11 cellular contexts compared by ENCODE assay signal in genomic region chr17:73952136-73952497, GRCh38.
DNase-seq lines count a peak whose midpoint lies in the region; ATAC-seq and TF ChIP-seq lines count a peak whose summit lies in the region.
"Had no signal": no experiment of that assay in that cellular context is flagged by ENCODE, and none has a peak within 500 bp of the region (broad histone marks: within the 10 kb centered on the region; RNA-seq: fewer than 3 reads in every experiment).

No MANE protein-coding gene starts in this region.

- no peak for ATAC-seq in activated CD4-positive, CD25-positive, alpha-beta regulatory T cell treated with anti-CD3 and anti-CD28 coated beads, Interleukin-2, amount 50 U/mL, for 24 hours
- ATAC-seq in stimulated activated naive CD8-positive, alpha-beta T cell treated with anti-CD3 and anti-CD28 coated beads, Interleukin-15, amount 100 ng/mL, for 72 hours, result no peak
- no peak for ATAC-seq in activated CD8-positive, alpha-beta memory T cell treated with anti-CD3 and anti-CD28 coated beads, Interleukin-2, amount 10 ng/mL, durations not matched to agents 7 days and 5 days

- H3K4me1 Mint-ChIP-seq in activated naive CD8-positive, alpha-beta T cell (ENCODE audit: low read depth), result peaks cover 3% of the 10 kb centered on the region
- H3K4me1 Mint-ChIP-seq in activated naive CD8-positive, alpha-beta T cell treated with anti-CD3 and anti-CD28 coated beads for 36 hours, result no peaks in the 10 kb centered on the region
- H3K4me1 Mint-ChIP-seq in brain, result peaks cover 35% of the 10 kb centered on the region
- no peaks in the 10 kb centered on the region for H3K4me1 Mint-ChIP-seq in stimulated activated naive CD8-positive, alpha-beta T cell treated with anti-CD3 and anti-CD28 coated beads, Interleukin-15, amount 100 ng/mL, for 72 hours
- H3K4me1 Mint-ChIP-seq in activated CD8-positive, alpha-beta memory T cell treated with anti-CD3 and anti-CD28 coated beads, Interleukin-2, amount 10 ng/mL, durations not matched to agents 7 days and 5 days, result no peaks in the 10 kb centered on the region

- H3K27ac Mint-ChIP-seq in activated naive CD8-positive, alpha-beta T cell, result no peak overlapping the region
- no peak overlapping the region for H3K27ac Mint-ChIP-seq in activated naive CD8-positive, alpha-beta T cell treated with anti-CD3 and anti-CD28 coated beads for 36 hours
- peak overlapping the region; percentile 89 to 96 (median 91) for H3K27ac Mint-ChIP-seq in brain
- no peak overlapping the region for H3K27ac Mint-ChIP-seq in stimulated activated naive CD8-positive, alpha-beta T cell treated with anti-CD3 and anti-CD28 coated beads, Interleukin-15, amount 100 ng/mL, for 72 hours
- no peak overlapping the region for H3K27ac Mint-ChIP-seq in activated CD8-positive, alpha-beta memory T cell treated with anti-CD3 and anti-CD28 coated beads, Interleukin-2, amount 10 ng/mL, durations not matched to agents 7 days and 5 days
- H3K27ac Mint-ChIP-seq: activated CD8-positive, alpha-beta T cell treated with anti-CD3 and anti-CD28 coated beads, Interleukin-2, amount 10 ng/mL, durations not matched to agents 7 days and 5 days had no signal

- H3K4me3 ChIP-seq in testis, result peak overlapping the region; percentile 39 to 56
- H3K4me3 ChIP-seq: SJSA1 had no signal

- TF ChIP-seq POLR2A in testis (IDR thresholded peaks at IDR 0.05), result no peak

- WGBS in testis, 2 donors, result 11 to 13% methylated on average over 15 to 21 of the region's 22 CpGs

- no peaks in the 10 kb centered on the region for H3K9me3 ChIP-seq in testis
- H3K9me3 ChIP-seq: SJSA1 had no signal

- peaks cover 12% of the 10 kb centered on the region for H3K4me1 ChIP-seq in testis
- H3K4me1 ChIP-seq: SJSA1 had no signal

- no peaks in the 10 kb centered on the region for H3K9me3 Mint-ChIP-seq in activated naive CD8-positive, alpha-beta T cell (ENCODE audit: low read depth)
- H3K9me3 Mint-ChIP-seq in activated naive CD8-positive, alpha-beta T cell treated with anti-CD3 and anti-CD28 coated beads for 36 hours, result no peaks in the 10 kb centered on the region
- peaks cover 3 to 11% (median 6%) of the 10 kb centered on the region in 5 experiments for H3K9me3 Mint-ChIP-seq in brain
- H3K9me3 Mint-ChIP-seq in stimulated activated naive CD8-positive, alpha-beta T cell treated with anti-CD3 and anti-CD28 coated beads, Interleukin-15, amount 100 ng/mL, for 72 hours, result no peaks in the 10 kb centered on the region
- no peaks in the 10 kb centered on the region for H3K9me3 Mint-ChIP-seq in activated CD8-positive, alpha-beta memory T cell treated with anti-CD3 and anti-CD28 coated beads, Interleukin-2, amount 10 ng/mL, durations not matched to agents 7 days and 5 days (ENCODE audit: low read depth)

- H3K36me3 ChIP-seq in testis (ENCODE audit: low read depth, missing control alignments), result no peaks in the 10 kb centered on the region
- H3K36me3 ChIP-seq: SJSA1 had no signal

- H3K27me3 ChIP-seq in testis, result no peaks in the 10 kb centered on the region

- H3K36me3 Mint-ChIP-seq in activated naive CD8-positive, alpha-beta T cell, result peaks cover under 1% of the 10 kb centered on the region
- H3K36me3 Mint-ChIP-seq in activated naive CD8-positive, alpha-beta T cell treated with anti-CD3 and anti-CD28 coated beads for 36 hours, result no peaks in the 10 kb centered on the region
- no peaks in the 10 kb centered on the region for H3K36me3 Mint-ChIP-seq in brain
- H3K36me3 Mint-ChIP-seq in activated CD8-positive, alpha-beta memory T cell treated with anti-CD3 and anti-CD28 coated beads, Interleukin-2, amount 10 ng/mL, durations not matched to agents 7 days and 5 days, result no peaks in the 10 kb centered on the region

- H3K4me3 Mint-ChIP-seq in activated naive CD8-positive, alpha-beta T cell, result peak overlapping the region; percentile 55
- no peak overlapping the region for H3K4me3 Mint-ChIP-seq in activated naive CD8-positive, alpha-beta T cell treated with anti-CD3 and anti-CD28 coated beads for 36 hours
- H3K4me3 Mint-ChIP-seq in brain, result peak overlapping the region; percentile 73 to 84 (median 78)
- no peak overlapping the region for H3K4me3 Mint-ChIP-seq in stimulated activated naive CD8-positive, alpha-beta T cell treated with anti-CD3 and anti-CD28 coated beads, Interleukin-15, amount 100 ng/mL, for 72 hours
- H3K4me3 Mint-ChIP-seq in activated CD8-positive, alpha-beta memory T cell treated with anti-CD3 and anti-CD28 coated beads, Interleukin-2, amount 10 ng/mL, durations not matched to agents 7 days and 5 days, result no peak overlapping the region
- H3K4me3 Mint-ChIP-seq: activated CD8-positive, alpha-beta T cell treated with anti-CD3 and anti-CD28 coated beads, Interleukin-2, amount 10 ng/mL, durations not matched to agents 7 days and 5 days had no signal

- TF ChIP-seq CTCF in brain (conservative IDR thresholded peaks at IDR 0.05), result no peak
- TF ChIP-seq CTCF in testis (IDR thresholded peaks at IDR 0.05), result no peak

- intact Hi-C loops in testis (cut with DNase I; ENCODE audit: low total_unique reads), result no loop called here

- no peak overlapping the region for H3K27ac ChIP-seq in testis
- H3K27ac ChIP-seq: SJSA1 had no signal

- H3K27me3 Mint-ChIP-seq in activated naive CD8-positive, alpha-beta T cell, result peaks cover 13% of the 10 kb centered on the region
- peaks cover 16% of the 10 kb centered on the region for H3K27me3 Mint-ChIP-seq in activated naive CD8-positive, alpha-beta T cell treated with anti-CD3 and anti-CD28 coated beads for 36 hours
- H3K27me3 Mint-ChIP-seq in brain, result peaks cover 3% of the 10 kb centered on the region
- peaks cover 14% of the 10 kb centered on the region for H3K27me3 Mint-ChIP-seq in stimulated activated naive CD8-positive, alpha-beta T cell treated with anti-CD3 and anti-CD28 coated beads, Interleukin-15, amount 100 ng/mL, for 72 hours
- peaks cover 18% of the 10 kb centered on the region for H3K27me3 Mint-ChIP-seq in activated CD8-positive, alpha-beta memory T cell treated with anti-CD3 and anti-CD28 coated beads, Interleukin-2, amount 10 ng/mL, durations not matched to agents 7 days and 5 days

- CTCF ChIA-PET in activated CD8-positive, alpha-beta memory T cell treated with anti-CD3 and anti-CD28 coated beads, Interleukin-2, amount 10 ng/mL, durations not matched to agents 7 days and 5 days (lab: Charles Lee), result no interaction called here

- DNase-seq in activated naive CD8-positive, alpha-beta T cell treated with anti-CD3 and anti-CD28 coated beads for 36 hours, result no peak
- DNase-seq in left kidney (ENCODE audit: low read depth, low spot score) (peak; percentile 77), testis (no peak)
- no peak for DNase-seq in stimulated activated naive CD8-positive, alpha-beta T cell treated with anti-CD3 and anti-CD28 coated beads, Interleukin-15, amount 100 ng/mL, for 72 hours
- no peak for DNase-seq in activated CD8-positive, alpha-beta memory T cell treated with anti-CD3 and anti-CD28 coated beads, Interleukin-2, amount 10 ng/mL, durations not matched to agents 7 days and 5 days
- DNase-seq: NCI-H1048 had no signal

Comparison
In these comparisons a context has a peak if more than half of its experiments do, and no peak if none do; other contexts are left out.
1. H3K4me3 Mint-ChIP-seq: peak in activated naive CD8-positive, alpha-beta T cell (single experiment) and brain (5 of 5); none in activated naive CD8-positive, alpha-beta T cell treated with anti-CD3 and anti-CD28 coated beads for 36 hours (single experiment), stimulated activated naive CD8-positive, alpha-beta T cell treated with anti-CD3 and anti-CD28 coated beads, Interleukin-15, amount 100 ng/mL, for 72 hours (0 of 2) and activated CD8-positive, alpha-beta memory T cell treated with anti-CD3 and anti-CD28 coated beads, Interleukin-2, amount 10 ng/mL, durations not matched to agents 7 days and 5 days (single experiment).
2. H3K27ac Mint-ChIP-seq: peak in brain (5 of 5); none in activated naive CD8-positive, alpha-beta T cell (single experiment), activated naive CD8-positive, alpha-beta T cell treated with anti-CD3 and anti-CD28 coated beads for 36 hours (single experiment), stimulated activated naive CD8-positive, alpha-beta T cell treated with anti-CD3 and anti-CD28 coated beads, Interleukin-15, amount 100 ng/mL, for 72 hours (0 of 2) and activated CD8-positive, alpha-beta memory T cell treated with anti-CD3 and anti-CD28 coated beads, Interleukin-2, amount 10 ng/mL, durations not matched to agents 7 days and 5 days (single experiment).